8 cellular contexts compared by ENCODE assay signal in genomic region chr20:63653974-63654680, GRCh38. TPM values are rescaled to one million over a fixed set of nuclear protein-coding genes. Genes with fewer than 3 reads are reported as not detected.
A peak's percentile ranks its signal among the peaks of the same experiment; 100 is the strongest.
DNase-seq lines count a peak whose midpoint lies in the region; ATAC-seq, FAIRE-seq and TF ChIP-seq lines count a peak whose summit lies in the region.

No MANE protein-coding gene starts in this region.

- no peak for ATAC-seq in HG02840 (IDR thresholded peaks at IDR 0.05; ENCODE audit: low FRiP score, unreplicated experiment)

- no TSS peak for BruUV-seq in A673 (replicated peaks; lab: Mats Ljungman, UMichigan)

- H3K9ac ChIP-seq in colonic mucosa (ENCODE audit: low read depth in 2 of 2, low read length in 2 of 2) = no peak overlapping the region

- POLR2A ChIA-PET in A673 (lab: Charles Lee; ENCODE audit: low non-redundant PET) = interaction anchor here (0.6 kb wide), 1 partner anchor 69 kb away, joined by 4 read pairs; no protein-coding TSS in a partner anchor

- FAIRE-seq in RCC 7860 (lab: Jason Lieb, UNC) = no peak

- H3K9me3 ChIP-seq in A673 (ENCODE audit: low read depth, low read length, poor library complexity, severe bottlenecking) = no peaks in the 10 kb centered on the region
- H3K9me3 ChIP-seq in colonic mucosa = no peaks in the 10 kb centered on the region

- CTCF ChIA-PET in A673 (lab: Charles Lee) = no interaction called here

- peak overlapping the region; percentile 70 for H3K4me3 Mint-ChIP-seq in nephron progenitor cell

- no peaks in the 10 kb centered on the region for H3K36me3 Mint-ChIP-seq in nephron progenitor cell (ENCODE audit: low read depth)

- H3K4me1 ChIP-seq in A673 (ENCODE audit: insufficient read depth, low read length, poor library complexity, severe bottlenecking) (peaks cover 29% of the 10 kb centered on the region), colonic mucosa (peaks cover 2% of the 10 kb centered on the region)

- peak overlapping the region; percentile 76 for H3K27ac ChIP-seq in A673 (ENCODE audit: low read depth, low read length, poor library complexity, severe bottlenecking)
- peak overlapping the region; percentile 57 for H3K27ac ChIP-seq in colonic mucosa

- DNase-seq in A673 (ENCODE audit: low spot score) (no peak), HFF-Myc (ENCODE audit: extremely low read depth, low read depth) (no peak), colonic mucosa (no peak), nephron progenitor cell (no peak), putamen (ENCODE audit: low spot score) (no peak), RCC 7860 (ENCODE audit: low spot score) (no peak), globus pallidus (ENCODE audit: low spot score) (no peak)

- H3K4me1 Mint-ChIP-seq in nephron progenitor cell = peaks cover 35% of the 10 kb centered on the region

- H3K9me3 Mint-ChIP-seq in nephron progenitor cell = no peaks in the 10 kb centered on the region

- H3K4me3 ChIP-seq in A673 (ENCODE audit: low read depth, low read length, poor library complexity, severe bottlenecking) = peak overlapping the region; percentile 95
- H3K4me3 ChIP-seq in HFF-Myc (replicated peaks; ENCODE audit: low read depth, low read length) = peak overlapping the region; percentile 38
- no peak overlapping the region for H3K4me3 ChIP-seq in colonic mucosa

- no peak for TF ChIP-seq CTCF in A673 (conservative IDR thresholded peaks at IDR 0.05; ENCODE audit: low read depth, low read length)
- no peak for TF ChIP-seq CTCF in HFF-Myc (IDR thresholded peaks at IDR 0.05; ENCODE audit: low read depth, low read length, missing control alignments)
- no peak for TF ChIP-seq CTCF in colonic mucosa (IDR thresholded peaks at IDR 0.05)
- no peak for TF ChIP-seq CTCF in nephron progenitor cell (IDR thresholded peaks at IDR 0.05)

- intact Hi-C loops in A673 (cut with micrococcal nuclease; ENCODE audit: unreplicated experiment) = no loop called here
- intact Hi-C loops in colonic mucosa (cut with DNase I) = no loop called here

- H3K27ac Mint-ChIP-seq in nephron progenitor cell = no peak overlapping the region

- peaks cover 21% of the 10 kb centered on the region for H3K27me3 Mint-ChIP-seq in nephron progenitor cell (ENCODE audit: low read depth, poor library complexity)

- H3K27me3 ChIP-seq in A673 (replicated peaks; ENCODE audit: insufficient read depth, low read depth, low read length, poor library complexity) = no peaks in the 10 kb centered on the region
- peaks cover 19% of the 10 kb centered on the region for H3K27me3 ChIP-seq in colonic mucosa

- H3K36me3 ChIP-seq in A673 (ENCODE audit: insufficient read depth, low read length, poor library complexity, severe bottlenecking) (no peaks in the 10 kb centered on the region), colonic mucosa (no peaks in the 10 kb centered on the region)

RNA-seq across cellular contexts. Expression of gene STMN3, which starts 0.9 kb away (rescaled TPM):
- total RNA-seq in A673 (2021) = 115 and 128 TPM in 2 replicates
- 1 to 10 TPM; 2.5 to 5.3 TPM for total RNA-seq in colonic mucosa

RNA-seq across cellular contexts. Expression of gene RTEL1, which starts 4.0 kb away (rescaled TPM):
- total RNA-seq in A673 (2021) (45.6 and 47.8 TPM in 2 replicates), colonic mucosa (10 to 100 TPM; 25.7 to 34.9 TPM)

RNA-seq across cellular contexts. Expression of gene GMEB2, which starts 27.2 kb away (rescaled TPM):
- total RNA-seq in A673 (2021) (12.8 and 14.2 TPM in 2 replicates), colonic mucosa (10 to 100 TPM; 11.5 to 14.8 TPM)

RNA-seq across cellular contexts. Expression of gene TNFRSF6B, which starts 42.3 kb away (rescaled TPM):
- total RNA-seq in A673 (2021) (not detected in 2 replicates), colonic mucosa (1 to 10 TPM in 1 of 2 donors, not detected in 1; 7.5 TPM)

RNA-seq across cellular contexts. Expression of gene ARFRP1, which starts 53.6 kb away (rescaled TPM):
- total RNA-seq in A673 (2021) (38.9 and 41.1 TPM in 2 replicates), colonic mucosa (10 to 100 TPM; 35.3 to 76.9 TPM)

Comparison
In these comparisons a context has a peak if more than half of its experiments do, and no peak if none do; other contexts are left out.
1. RNA of gene STMN3, which starts 0.9 kb away (total RNA-seq): 115 to 128 TPM in A673; 2.5 to 5.3 TPM in colonic mucosa; every median in the first group is over 10 times any median in the second.